ENCODE assay signal across 14 cellular contexts in genomic region chr3:126491221-126492013, GRCh38. TPM values are rescaled to one million over a fixed set of nuclear protein-coding genes. Genes with fewer than 3 reads are reported as not detected.
A peak's percentile ranks its signal among the peaks of the same experiment; 100 is the strongest.
DNase-seq lines count a peak whose midpoint lies in the region; ATAC-seq and TF ChIP-seq lines count a peak whose summit lies in the region.
"Had no signal": no experiment of that assay in that cellular context is flagged by ENCODE, and none has a peak within 500 bp of the region (broad histone marks: within the 10 kb centered on the region; RNA-seq: fewer than 3 reads in every experiment).

No MANE protein-coding gene starts in this region.

- no peaks in the 10 kb centered on the region for H4K20me1 ChIP-seq in GM23338 (replicated peaks; ENCODE audit: insufficient read depth)

- H3K27ac Mint-ChIP-seq in GM23338, result peak overlapping the region; percentile 24; the same call in 1 of the 2 replicates
- no peak overlapping the region for H3K27ac Mint-ChIP-seq in nephron progenitor cell
- H3K27ac Mint-ChIP-seq: CD8-positive, alpha-beta memory T cell had no signal

- no peak for TF ChIP-seq CTCF in GM23338 (conservative IDR thresholded peaks at IDR 0.05; ENCODE audit: low read depth in 2 of 2)
- no peak for TF ChIP-seq CTCF in gastrocnemius medialis (IDR thresholded peaks at IDR 0.05 in 4 of 5, conservative IDR thresholded peaks at IDR 0.05 in 1 of 5)
- no peak for TF ChIP-seq CTCF in nephron progenitor cell (IDR thresholded peaks at IDR 0.05)

- H3K4me1 ChIP-seq in GM23338 (ENCODE audit: insufficient read depth) (no peaks in the 10 kb centered on the region), gastrocnemius medialis (peaks cover 12 to 27% of the 10 kb centered on the region in 2 donors)

- DNase-seq in GM23338 (ENCODE audit: low spot score), result no peak
- peak; percentile 21 for DNase-seq in MV-4-11 (lab: John Stamatoyannopoulos, UW)
- peak; percentile 72 for DNase-seq in left lobe of liver (ENCODE audit: low spot score)
- DNase-seq in gastrocnemius medialis, result peak in 1 of 2 donors; percentile 33
- no peak for DNase-seq in nephron progenitor cell
- DNase-seq: CD8-positive, alpha-beta memory T cell; DMS79 treated with DMSO at 0.1 percent for 48 hours; GM23248; NCI-H1092 treated with DMSO at 0.1 percent for 48 hours; NCI-H1694; NCI-H510A treated with DMSO at 0.1 percent for 48 hours had no signal

- H3F3A ChIP-seq in GM23338 (replicated peaks; ENCODE audit: low read depth), result no peaks in the 10 kb centered on the region

- H3K4me1 Mint-ChIP-seq in GM23338 (peaks cover 22% of the 10 kb centered on the region), nephron progenitor cell (peaks cover 7% of the 10 kb centered on the region)

- in situ Hi-C loops in gastrocnemius medialis (cut with MboI; ENCODE audit: low sequenced_read_pairs in 4 of 4), result no loop called here

- no peak overlapping the region for H3K27ac ChIP-seq in GM23338 (ENCODE audit: low read depth)
- H3K27ac ChIP-seq in gastrocnemius medialis, result peak overlapping the region in 1 of 4 donors; percentile 20
- H3K27ac ChIP-seq: GM23248 had no signal

- H3K9me3 Mint-ChIP-seq in GM23338, result no peaks in the 10 kb centered on the region
- no peaks in the 10 kb centered on the region for H3K9me3 Mint-ChIP-seq in nephron progenitor cell
- H3K9me3 Mint-ChIP-seq: CD8-positive, alpha-beta memory T cell had no signal

- H3K36me3 Mint-ChIP-seq in GM23338 (ENCODE audit: low read depth) (no peaks in the 10 kb centered on the region), nephron progenitor cell (ENCODE audit: low read depth) (no peaks in the 10 kb centered on the region)
- H3K36me3 Mint-ChIP-seq: CD8-positive, alpha-beta memory T cell had no signal

- no peak for ATAC-seq in GM23338
- ATAC-seq in left lobe of liver, result peak; percentile 74
- ATAC-seq in gastrocnemius medialis, result peak; percentile 40 to 60
- no peak for ATAC-seq in GM18858 (IDR thresholded peaks at IDR 0.05; ENCODE audit: unreplicated experiment)
- ATAC-seq in GM19455 (IDR thresholded peaks at IDR 0.05; ENCODE audit: unreplicated experiment), result no peak

- intact Hi-C loops in gastrocnemius medialis (cut with DNase I; ENCODE audit: low total_unique reads), result no loop called here

- H3K4me3 ChIP-seq in GM23338 (no peak overlapping the region), gastrocnemius medialis (no peak overlapping the region)
- H3K4me3 ChIP-seq: GM23248 had no signal

- no peak overlapping the region for H3K4me3 Mint-ChIP-seq in GM23338
- H3K4me3 Mint-ChIP-seq in nephron progenitor cell, result no peak overlapping the region
- H3K4me3 Mint-ChIP-seq: CD8-positive, alpha-beta memory T cell had no signal

- H3K4me2 ChIP-seq in GM23338, result no peak overlapping the region

- no peaks in the 10 kb centered on the region for H3K9me3 ChIP-seq in gastrocnemius medialis

- TF ChIP-seq POLR2A in gastrocnemius medialis (IDR thresholded peaks at IDR 0.05), result no peak

- no peaks in the 10 kb centered on the region for H3K27me3 ChIP-seq in GM23338 (ENCODE audit: insufficient read depth)
- H3K27me3 ChIP-seq in gastrocnemius medialis, result no peaks in the 10 kb centered on the region

- no peaks in the 10 kb centered on the region for H3K36me3 ChIP-seq in GM23338 (ENCODE audit: insufficient read depth)
- H3K36me3 ChIP-seq in gastrocnemius medialis, result no peaks in the 10 kb centered on the region

- peaks cover 14% of the 10 kb centered on the region for H3K27me3 Mint-ChIP-seq in GM23338 (ENCODE audit: insufficient read depth, low read depth, poor library complexity)
- H3K27me3 Mint-ChIP-seq in nephron progenitor cell (ENCODE audit: low read depth, poor library complexity), result peaks cover 24% of the 10 kb centered on the region

- H3K79me2 ChIP-seq in GM23338 (replicated peaks; ENCODE audit: insufficient read depth), result no peaks in the 10 kb centered on the region

- no peak overlapping the region for H2AFZ ChIP-seq in GM23338
- H2AFZ ChIP-seq: GM23248 had no signal

- H3K9me2 ChIP-seq in GM23338 (ENCODE audit: insufficient read depth), result no peaks in the 10 kb centered on the region

TF ChIP-seq in GM23338, 12 proteins besides CTCF, POLR2A, EP300 and RAD21:
- TF ChIP-seq REST (IDR thresholded peaks at IDR 0.05; ENCODE audit: unreplicated experiment) (no peak), ZNF331 (CRISPR knock-in tag; IDR thresholded peaks at IDR 0.05; ENCODE audit: low read depth) (no peak), POLR2AphosphoS5 (IDR thresholded peaks at IDR 0.05; ENCODE audit: low read depth) (no peak), EZH2phosphoT487 (IDR thresholded peaks at IDR 0.05; ENCODE audit: unreplicated experiment) (no peak), CREB1 (CRISPR knock-in tag; IDR thresholded peaks at IDR 0.05; ENCODE audit: low read depth) (no peak), NANOG (IDR thresholded peaks at IDR 0.05; ENCODE audit: borderline replicate concordance) (no peak)

RNA-seq across cellular contexts. Expression of gene ZXDC, which starts 15.7 kb away (rescaled TPM):
- 43.5 and 45.1 TPM in 2 replicates for total RNA-seq in GM23338 (2014; rRNA removed; shearing (Covaris generic))
- polyA plus RNA-seq in GM23338 (2016; fragmentation: Nextera tagmentation; extraction: Ambion mirVana), result 5.7 and 6.5 TPM in 2 replicates
- 21.5 TPM for total RNA-seq in left lobe of liver
- total RNA-seq in gastrocnemius medialis, result 10 to 100 TPM; 40.9 to 54.2 (median 45.4) TPM

RNA-seq across cellular contexts. Expression of gene UROC1, which starts 26.2 kb away (rescaled TPM):
- not detected in 2 replicates for total RNA-seq in GM23338 (2014; rRNA removed; shearing (Covaris generic))
- not detected in 2 replicates for polyA plus RNA-seq in GM23338 (2016; fragmentation: Nextera tagmentation; extraction: Ambion mirVana)
- 112 TPM for total RNA-seq in left lobe of liver
- total RNA-seq in gastrocnemius medialis, result under 1 TPM in 2 of 4 donors, not detected in 2; 0.07 to 0.36 TPM
- total RNA-seq: CD8-positive, alpha-beta memory T cell; G401; GM23248 had no signal
- polyA plus RNA-seq: CD8-positive, alpha-beta memory T cell; GM23248 had no signal

RNA-seq across cellular contexts. Expression of gene CHST13, which starts 32.5 kb away (rescaled TPM):
- 8.4 TPM in 2 replicates for total RNA-seq in GM23338 (2014; rRNA removed; shearing (Covaris generic))
- 3.7 and 4.0 TPM in 2 replicates for polyA plus RNA-seq in GM23338 (2016; fragmentation: Nextera tagmentation; extraction: Ambion mirVana)
- total RNA-seq in left lobe of liver, result 43.8 TPM
- under 1 TPM in 1 of 4 donors, not detected in 3; 0.49 TPM for total RNA-seq in gastrocnemius medialis
- total RNA-seq: GM23248 had no signal
- polyA plus RNA-seq: CD8-positive, alpha-beta memory T cell had no signal

Comparison
In these comparisons a context has a peak if more than half of its experiments do, and no peak if none do; other contexts are left out.
1. ATAC-seq: peak in left lobe of liver (single experiment) and gastrocnemius medialis (2 of 2); none in GM23338 (single experiment), GM18858 (single experiment) and GM19455 (single experiment).
2. DNase-seq: peak in MV-4-11 (single experiment) and left lobe of liver (single experiment); none in GM23338 (single experiment) and nephron progenitor cell (single experiment).
3. RNA of gene UROC1, which starts 26.2 kb away (total RNA-seq): 112 TPM in left lobe of liver (single experiment); 0.07 to 0.36 TPM in gastrocnemius medialis and not detected in GM23338; every median in the first group is over 10 times any median in the second.